Comparison of ENCODE assay signal across 16 cellular contexts in genomic region chr7:117375380-117375779, GRCh38. TPM values are rescaled to one million over a fixed set of nuclear protein-coding genes. Genes with fewer than 3 reads are reported as not detected.
DNase-seq lines count a peak whose midpoint lies in the region; ATAC-seq and TF ChIP-seq lines count a peak whose summit lies in the region.
"Had no signal": no experiment of that assay in that cellular context is flagged by ENCODE, and none has a peak within 500 bp of the region (broad histone marks: within the 10 kb centered on the region; RNA-seq: fewer than 3 reads in every experiment).

No MANE protein-coding gene starts in this region.

- no peak overlapping the region for H3K4me3 Mint-ChIP-seq in activated T-cell treated with anti-CD3 and anti-CD28 coated beads, Interleukin-2, amount 50 U/mL, for 72 hours
- H3K4me3 Mint-ChIP-seq in activated T-cell treated with anti-CD3 and anti-CD28 coated beads, Interleukin-2, amount 50 U/mL, for 4 hours = no peak overlapping the region
- H3K4me3 Mint-ChIP-seq: stimulated activated memory B cell treated with anti-CD40 and anti-IgM and Interleukin-4, amounts not matched to agents 10 μg/mL and 1 μg/mL and 100 μg/mL, for 72 hours had no signal

- H3K27me3 ChIP-seq in foreskin keratinocyte = peaks cover 3% of the 10 kb centered on the region
- H3K27me3 ChIP-seq: heart right ventricle, right atrium auricular region had no signal

- H3K4me1 Mint-ChIP-seq in activated T-cell treated with anti-CD3 and anti-CD28 coated beads, Interleukin-2, amount 50 U/mL, for 72 hours (ENCODE audit: low read depth) = no peaks in the 10 kb centered on the region
- no peaks in the 10 kb centered on the region for H3K4me1 Mint-ChIP-seq in activated T-cell treated with anti-CD3 and anti-CD28 coated beads, Interleukin-2, amount 50 U/mL, for 4 hours (ENCODE audit: low read depth)
- H3K4me1 Mint-ChIP-seq: stimulated activated memory B cell treated with anti-CD40 and anti-IgM and Interleukin-4, amounts not matched to agents 10 μg/mL and 1 μg/mL and 100 μg/mL, for 72 hours had no signal

- H3K27ac Mint-ChIP-seq in activated T-cell treated with anti-CD3 and anti-CD28 coated beads, Interleukin-2, amount 50 U/mL, for 72 hours = no peak overlapping the region
- H3K27ac Mint-ChIP-seq: stimulated activated memory B cell treated with anti-CD40 and anti-IgM and Interleukin-4, amounts not matched to agents 10 μg/mL and 1 μg/mL and 100 μg/mL, for 72 hours had no signal

- no peaks in the 10 kb centered on the region for H3K9me3 Mint-ChIP-seq in activated T-cell treated with anti-CD3 and anti-CD28 coated beads, Interleukin-2, amount 50 U/mL, for 72 hours
- H3K9me3 Mint-ChIP-seq in activated T-cell treated with anti-CD3 and anti-CD28 coated beads, Interleukin-2, amount 50 U/mL, for 4 hours = no peaks in the 10 kb centered on the region
- H3K9me3 Mint-ChIP-seq: stimulated activated memory B cell treated with anti-CD40 and anti-IgM and Interleukin-4, amounts not matched to agents 10 μg/mL and 1 μg/mL and 100 μg/mL, for 72 hours had no signal

- H3K27me3 Mint-ChIP-seq in activated T-cell treated with anti-CD3 and anti-CD28 coated beads, Interleukin-2, amount 50 U/mL, for 72 hours (ENCODE audit: low read depth) = no peaks in the 10 kb centered on the region
- no peaks in the 10 kb centered on the region for H3K27me3 Mint-ChIP-seq in activated T-cell treated with anti-CD3 and anti-CD28 coated beads, Interleukin-2, amount 50 U/mL, for 4 hours (ENCODE audit: low read depth)
- H3K27me3 Mint-ChIP-seq: stimulated activated memory B cell treated with anti-CD40 and anti-IgM and Interleukin-4, amounts not matched to agents 10 μg/mL and 1 μg/mL and 100 μg/mL, for 72 hours had no signal

- H3K4me3 ChIP-seq in astrocyte of the cerebellum (ENCODE audit: low read depth, low read length) = no peak overlapping the region
- H3K4me3 ChIP-seq: heart right ventricle, right atrium auricular region had no signal

- in situ Hi-C loops in astrocyte of the cerebellum (cut with HindIII; ENCODE audit: low sequenced_read_pairs) = no loop called here

- no peak for DNase-seq in AG09319 (ENCODE audit: extremely low read depth, low read depth)
- peak; percentile 27 to 29 for DNase-seq in Kasumi-1 (lab: John Stamatoyannopoulos, UW)
- no peak for DNase-seq in astrocyte of the cerebellum (ENCODE audit: low read depth)
- DNase-seq in foreskin keratinocyte = no peak
- no peak for DNase-seq in NCI-H2196 treated with DMSO at 0.1 percent for 48 hours (lab: John Stamatoyannopoulos, UW; ENCODE audit: unreplicated experiment)
- DNase-seq in posterior cingulate gyrus = no peak
- no peak for DNase-seq in activated T-cell treated with anti-CD3 and anti-CD28 coated beads, Interleukin-2, amount 50 U/mL, for 72 hours
- no peak for DNase-seq in activated T-cell treated with anti-CD3 and anti-CD28 coated beads, Interleukin-2, amount 50 U/mL, for 4 hours
- DNase-seq: C1 segment of cervical spinal cord; effector memory CD4-positive, alpha-beta T cell; heart right ventricle; left colon; NCI-H82; stimulated activated CD4-positive, alpha-beta T cell treated with anti-CD3 and anti-CD28 coated beads, Interleukin-4, amount 100 ng/mL, for 24 hours had no signal

- no peaks in the 10 kb centered on the region for H3K4me1 ChIP-seq in foreskin keratinocyte
- H3K4me1 ChIP-seq: heart right ventricle, right atrium auricular region had no signal

- H3K36me3 Mint-ChIP-seq in activated T-cell treated with anti-CD3 and anti-CD28 coated beads, Interleukin-2, amount 50 U/mL, for 72 hours (ENCODE audit: insufficient read depth in 2 of 2) = no peaks in the 10 kb centered on the region
- H3K36me3 Mint-ChIP-seq in activated T-cell treated with anti-CD3 and anti-CD28 coated beads, Interleukin-2, amount 50 U/mL, for 4 hours (ENCODE audit: insufficient read depth) = no peaks in the 10 kb centered on the region
- H3K36me3 Mint-ChIP-seq: stimulated activated memory B cell treated with anti-CD40 and anti-IgM and Interleukin-4, amounts not matched to agents 10 μg/mL and 1 μg/mL and 100 μg/mL, for 72 hours had no signal

- no peak overlapping the region for H3K27ac ChIP-seq in foreskin keratinocyte
- H3K27ac ChIP-seq: heart right ventricle, right atrium auricular region had no signal

- intact Hi-C loops in posterior cingulate gyrus (cut with DNase I) = loop anchor here (2.0 kb wide), 1 partner anchor 63 kb away; no protein-coding TSS in a partner anchor

- TF ChIP-seq CTCF in AG09319 (IDR thresholded peaks at IDR 0.05; ENCODE audit: low read depth, low read length) (peak; percentile 41), astrocyte of the cerebellum (IDR thresholded peaks at IDR 0.05; ENCODE audit: low read depth, low read length, missing control alignments) (peak; percentile 40), foreskin keratinocyte (conservative IDR thresholded peaks at IDR 0.05) (peak; percentile 52)

- ATAC-seq in foreskin keratinocyte = no peak
- ATAC-seq in activated T-cell treated with anti-CD3 and anti-CD28 coated beads, Interleukin-2, amount 50 U/mL, for 72 hours (replicated peaks in 1 of 2) = no peak
- no peak for ATAC-seq in activated T-cell treated with anti-CD3 and anti-CD28 coated beads, Interleukin-2, amount 50 U/mL, for 4 hours
- ATAC-seq: heart right ventricle; left colon; stimulated activated memory B cell treated with anti-CD40 and anti-IgM and Interleukin-4, amounts not matched to agents 10 μg/mL and 1 μg/mL and 100 μg/mL, for 72 hours had no signal

RNA-seq across cellular contexts. Expression of gene ASZ1, which starts 51.9 kb away (rescaled TPM):
- not detected in 2 replicates for total RNA-seq in foreskin keratinocyte
- polyA plus RNA-seq in foreskin keratinocyte = not detected in 2 replicates
- total RNA-seq in activated T-cell treated with anti-CD3 and anti-CD28 coated beads, Interleukin-2, amount 50 U/mL, for 72 hours = not detected
- total RNA-seq in activated T-cell treated with anti-CD3 and anti-CD28 coated beads, Interleukin-2, amount 50 U/mL, for 4 hours = not detected
- total RNA-seq: heart right ventricle, left colon, right atrium auricular region had no signal
- polyA plus RNA-seq: heart right ventricle had no signal

RNA-seq across cellular contexts. Expression of gene WNT2, which starts 52.5 kb away (rescaled TPM):
- not detected in 2 replicates for total RNA-seq in foreskin keratinocyte
- polyA plus RNA-seq in foreskin keratinocyte = not detected in 2 replicates
- total RNA-seq in activated T-cell treated with anti-CD3 and anti-CD28 coated beads, Interleukin-2, amount 50 U/mL, for 72 hours = not detected
- total RNA-seq in activated T-cell treated with anti-CD3 and anti-CD28 coated beads, Interleukin-2, amount 50 U/mL, for 4 hours = not detected
- total RNA-seq: left colon had no signal

Comparison
In these comparisons a context has a peak if more than half of its experiments do, and no peak if none do; other contexts are left out.
1. DNase-seq: peak in Kasumi-1 (2 of 2); none in AG09319 (single experiment), astrocyte of the cerebellum (single experiment), foreskin keratinocyte (0 of 2), NCI-H2196 treated with DMSO at 0.1 percent for 48 hours (single experiment), posterior cingulate gyrus (0 of 10), activated T-cell treated with anti-CD3 and anti-CD28 coated beads, Interleukin-2, amount 50 U/mL, for 72 hours (0 of 2) and activated T-cell treated with anti-CD3 and anti-CD28 coated beads, Interleukin-2, amount 50 U/mL, for 4 hours (single experiment).
2. Peak in every context shown above with its lines, with median percentiles within 50 percentile points of each other: CTCF ChIP-seq.